In the genomic region with DNA sequence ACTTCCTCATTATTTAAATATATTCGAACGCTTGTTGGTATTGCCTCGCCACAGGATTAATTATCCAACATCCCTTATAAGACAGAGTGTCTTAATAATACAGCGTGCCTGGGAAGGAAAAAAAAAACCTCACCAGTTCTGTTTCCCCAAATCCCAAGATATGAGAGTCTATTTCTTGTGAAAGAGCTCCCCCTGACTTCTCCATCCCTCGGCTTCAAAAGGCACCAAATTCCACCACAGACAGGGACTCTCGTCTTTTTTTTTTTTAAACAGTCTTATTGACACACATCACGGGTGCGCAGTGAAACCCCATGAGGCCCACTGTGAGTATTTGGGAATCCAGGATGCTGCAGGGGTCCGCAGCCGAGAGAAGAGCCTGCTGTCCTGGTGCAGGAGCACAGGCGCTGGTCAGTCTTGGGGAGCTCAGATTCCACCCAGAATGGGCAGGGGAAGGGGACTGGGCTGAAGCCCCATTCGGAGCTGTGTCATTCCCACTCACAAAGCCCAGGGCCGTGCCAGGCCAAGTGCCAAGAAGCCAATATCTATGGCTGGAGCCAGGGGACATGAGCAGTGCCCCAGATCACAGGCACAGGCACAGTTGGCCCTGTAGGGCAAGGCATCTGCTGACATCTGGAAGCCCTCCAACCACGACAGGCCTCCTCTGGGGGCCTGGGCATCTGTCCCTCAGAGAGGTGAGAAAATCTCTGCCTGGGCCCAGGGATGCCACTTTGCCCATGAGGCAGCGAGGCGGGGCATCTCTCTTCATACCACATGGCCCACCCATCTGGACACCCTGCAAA, we compare ENCODE assay signal across 13 cellular contexts.
A peak's percentile ranks its signal among the peaks of the same experiment; 100 is the strongest.
DNase-seq lines count a peak whose midpoint lies in the region; ATAC-seq and TF ChIP-seq lines count a peak whose summit lies in the region.
"Had no signal": no experiment of that assay in that cellular context is flagged by ENCODE, and none has a peak within 500 bp of the region (broad histone marks: within the 10 kb centered on the region; RNA-seq: fewer than 3 reads in every experiment).

No MANE protein-coding gene starts in this region.

- intact Hi-C loops in transverse colon (cut with DNase I; ENCODE audit: low total_unique reads): no loop called here

- no peak for TF ChIP-seq POLR2A in transverse colon (IDR thresholded peaks at IDR 0.05)

- H3K27ac Mint-ChIP-seq in T-helper 1 cell treated with Interleukin-12 subunit alpha and Interleukin-12 subunit beta and Interleukin-4 antibody, amounts not matched to agents 30 μg/mL and 1 μg/mL, for 36 hours: peak overlapping the region; percentile 72

- H2AFZ ChIP-seq in neural cell (ENCODE audit: low read depth, low read length): no peak overlapping the region

- no peaks in the 10 kb centered on the region for H3K27me3 Mint-ChIP-seq in T-helper 1 cell treated with Interleukin-12 subunit alpha and Interleukin-12 subunit beta and Interleukin-4 antibody, amounts not matched to agents 30 μg/mL and 1 μg/mL, for 36 hours (ENCODE audit: low read depth)

- TF ChIP-seq CTCF in astrocyte of the spinal cord (IDR thresholded peaks at IDR 0.05; ENCODE audit: low read depth, low read length) (peak; percentile 6), neural cell (IDR thresholded peaks at IDR 0.05; ENCODE audit: poor library complexity, severe bottlenecking) (peak; percentile 46), transverse colon (IDR thresholded peaks at IDR 0.05) (no peak)

- 67 to 73% methylated on average over 8 to 16 of the region's 16 CpGs for whole genome bisulfite sequencing in transverse colon (ENCODE audit: low coverage in 1 of 2), 2 donors

- H3K27me3 ChIP-seq in neural cell (ENCODE audit: insufficient read depth, low read depth, low read length) (no peaks in the 10 kb centered on the region), transverse colon (no peaks in the 10 kb centered on the region)

- H3K9ac ChIP-seq in neural cell (ENCODE audit: low read length): no peak overlapping the region

- H3K4me3 Mint-ChIP-seq in T-helper 1 cell treated with Interleukin-12 subunit alpha and Interleukin-12 subunit beta and Interleukin-4 antibody, amounts not matched to agents 30 μg/mL and 1 μg/mL, for 36 hours: peak overlapping the region; percentile 40
- H3K4me3 Mint-ChIP-seq: neural crest cell had no signal

- TF ChIP-seq EP300 in neural cell (conservative IDR thresholded peaks at IDR 0.05; ENCODE audit: poor library complexity, severe bottlenecking) (no peak), transverse colon (IDR thresholded peaks at IDR 0.05; ENCODE audit: low read depth) (no peak)

- no peak for ATAC-seq in HG02840 (IDR thresholded peaks at IDR 0.05; ENCODE audit: low FRiP score, unreplicated experiment)

- DNase-seq in T-helper 1 cell: no peak
- peak; percentile 89 for DNase-seq in NCI-H1694 treated with DMSO at 0.1 percent for 48 hours (lab: John Stamatoyannopoulos, UW)
- no peak for DNase-seq in astrocyte of the spinal cord (ENCODE audit: low read depth, low spot score)
- DNase-seq in NCI-H2029 treated with DMSO at 0.1 percent for 48 hours (lab: John Stamatoyannopoulos, UW): no peak
- DNase-seq in transverse colon: no peak
- DNase-seq: 8988T, erythroblast, GDM1, NCI-H1092 had no signal

- in situ Hi-C loops in astrocyte of the spinal cord (cut with HindIII; ENCODE audit: low sequenced_read_pairs) (no loop called here), transverse colon (cut with MboI; ENCODE audit: low pct_ligation_motif_present in 1 of 4, low pct_unique_long_range_greater_than_20kb in 1 of 4, low sequenced_read_pairs in 3 of 4) (no loop called here)

- no peaks in the 10 kb centered on the region for H3F3A ChIP-seq in neural cell (ENCODE audit: insufficient read depth, low read length, poor library complexity, severe bottlenecking)

- H3K9me3 ChIP-seq in neural cell (ENCODE audit: low read length) (no peaks in the 10 kb centered on the region), transverse colon (no peaks in the 10 kb centered on the region)

- no peaks in the 10 kb centered on the region for H3K9me2 ChIP-seq in neural cell (ENCODE audit: insufficient read depth, low read length)

- TF ChIP-seq RAD21 in neural cell (conservative IDR thresholded peaks at IDR 0.05): peak; percentile 49

- no peak overlapping the region for H3K4me2 ChIP-seq in neural cell (ENCODE audit: low read length)

- H4K20me1 ChIP-seq in neural cell (ENCODE audit: insufficient read depth): peaks cover 98% of the 10 kb centered on the region

- H3K27ac ChIP-seq in neural cell (ENCODE audit: low read length) (no peak overlapping the region), transverse colon (no peak overlapping the region)

- no peak overlapping the region for H3K4me3 ChIP-seq in astrocyte of the spinal cord (ENCODE audit: low read depth, low read length)
- H3K4me3 ChIP-seq in neural cell (ENCODE audit: low read length): no peak overlapping the region
- no peak overlapping the region for H3K4me3 ChIP-seq in transverse colon

- H3K36me3 Mint-ChIP-seq in T-helper 1 cell treated with Interleukin-12 subunit alpha and Interleukin-12 subunit beta and Interleukin-4 antibody, amounts not matched to agents 30 μg/mL and 1 μg/mL, for 36 hours (ENCODE audit: low read depth): peaks cover 51% of the 10 kb centered on the region

- H3K79me2 ChIP-seq in neural cell (replicated peaks; ENCODE audit: insufficient read depth, low read length): peaks cover 90% of the 10 kb centered on the region

- H3K4me1 Mint-ChIP-seq in T-helper 1 cell treated with Interleukin-12 subunit alpha and Interleukin-12 subunit beta and Interleukin-4 antibody, amounts not matched to agents 30 μg/mL and 1 μg/mL, for 36 hours (ENCODE audit: low read depth): peaks cover 82% of the 10 kb centered on the region

- H3K4me1 ChIP-seq in transverse colon: no peaks in the 10 kb centered on the region

- no peaks in the 10 kb centered on the region for H3K9me3 Mint-ChIP-seq in T-helper 1 cell treated with Interleukin-12 subunit alpha and Interleukin-12 subunit beta and Interleukin-4 antibody, amounts not matched to agents 30 μg/mL and 1 μg/mL, for 36 hours
- H3K9me3 Mint-ChIP-seq: neural crest cell had no signal

- H3K36me3 ChIP-seq in neural cell (ENCODE audit: insufficient read depth, low read length) (peaks cover 10% of the 10 kb centered on the region), transverse colon (no peaks in the 10 kb centered on the region)

TF ChIP-seq in neural cell, 6 proteins besides CTCF, POLR2A, EP300 and RAD21:
- no peak for TF ChIP-seq POLR2AphosphoS5 (IDR thresholded peaks at IDR 0.05)
- TF ChIP-seq SMC3 (conservative IDR thresholded peaks at IDR 0.05; ENCODE audit: poor library complexity): peak; percentile 28
- TF ChIP-seq MXI1 (conservative IDR thresholded peaks at IDR 0.05; ENCODE audit: poor library complexity, severe bottlenecking): no peak

Comparison
In these comparisons a context has a peak if more than half of its experiments do, and no peak if none do; other contexts are left out.
1. CTCF ChIP-seq: peak in astrocyte of the spinal cord (single experiment) and neural cell (single experiment); none in transverse colon (0 of 5).